Comparison of ENCODE assay signal across 1 cellular context in genomic region chr6:32849126-32849525, GRCh38.
TF ChIP-seq lines count a peak whose summit lies in the region.

No MANE protein-coding gene starts in this region.

TF ChIP-seq in GM12878, 131 proteins besides CTCF, POLR2A, EP300 and RAD21:
- TF ChIP-seq GATAD2B (conservative IDR thresholded peaks at IDR 0.05; ENCODE audit: low read depth) = no peak
- no peak for TF ChIP-seq MAX (IDR thresholded peaks at IDR 0.05; ENCODE audit: low read depth, low read length)
- TF ChIP-seq BACH1 (IDR thresholded peaks at IDR 0.05; ENCODE audit: borderline replicate concordance) = no peak
- no peak for TF ChIP-seq JUND (IDR thresholded peaks at IDR 0.05; ENCODE audit: low read depth, low read length)
- TF ChIP-seq MYB (IDR thresholded peaks at IDR 0.05; ENCODE audit: borderline replicate concordance, low read depth, low read length) = no peak
- TF ChIP-seq HSF1 (IDR thresholded peaks at IDR 0.05; ENCODE audit: low read depth, low read length) = no peak
- no peak for TF ChIP-seq ATF3 (IDR thresholded peaks at IDR 0.05; ENCODE audit: borderline replicate concordance, extremely low read depth, low read depth, low read length)
- no peak for TF ChIP-seq PML (IDR thresholded peaks at IDR 0.05; ENCODE audit: low read length)
- no peak for TF ChIP-seq TCF12 (IDR thresholded peaks at IDR 0.05; ENCODE audit: low read depth, low read length)
- TF ChIP-seq PBX3 (IDR thresholded peaks at IDR 0.05; ENCODE audit: insufficient replicate concordance, low read depth, low read length) = no peak
- TF ChIP-seq E4F1 (IDR thresholded peaks at IDR 0.05; ENCODE audit: borderline replicate concordance, partially characterized antibody) = no peak
- no peak for TF ChIP-seq SMARCA5 (IDR thresholded peaks at IDR 0.05)
- no peak for TF ChIP-seq RAD51 (IDR thresholded peaks at IDR 0.05)
- TF ChIP-seq NR2C2 (IDR thresholded peaks at IDR 0.05; ENCODE audit: borderline replicate concordance, control insufficient read depth, insufficient read length, low read depth) = no peak
- TF ChIP-seq NFXL1 (IDR thresholded peaks at IDR 0.05; ENCODE audit: borderline replicate concordance) = no peak
